Comparison of ENCODE assay signal across 10 cellular contexts in genomic region chr16:56938664-56939513, GRCh38. TPM values are rescaled to one million over a fixed set of nuclear protein-coding genes. Genes with fewer than 3 reads are reported as not detected.
DNase-seq lines count a peak whose midpoint lies in the region; ATAC-seq and TF ChIP-seq lines count a peak whose summit lies in the region.
"Had no signal": no experiment of that assay in that cellular context is flagged by ENCODE, and none has a peak within 500 bp of the region (broad histone marks: within the 10 kb centered on the region; RNA-seq: fewer than 3 reads in every experiment).

No MANE protein-coding gene starts in this region.

- 70 to 78% methylated on average over 8 of the region's 8 CpGs for WGBS in aorta, 2 donors

- peak; percentile 38 for ATAC-seq in upper lobe of right lung
- ATAC-seq in GM21526 (IDR thresholded peaks at IDR 0.05; ENCODE audit: low FRiP score, unreplicated experiment) = no peak
- ATAC-seq in aorta (ENCODE audit: low FRiP score) = no peak
- ATAC-seq in HG03139 (IDR thresholded peaks at IDR 0.05; ENCODE audit: unreplicated experiment) = no peak

- H3K4me1 ChIP-seq in upper lobe of right lung = peaks cover 75% of the 10 kb centered on the region
- H3K4me1 ChIP-seq in aorta (ENCODE audit: control insufficient read depth in 1 of 2, insufficient read depth in 2 of 2, low read length in 2 of 2) = no peaks in the 10 kb centered on the region

- TF ChIP-seq CTCF in upper lobe of right lung (IDR thresholded peaks at IDR 0.05) = no peak

- peaks cover 43 to 55% of the 10 kb centered on the region in 2 donors for H3K4me1 Mint-ChIP-seq in immature natural killer cell

- intact Hi-C loops in upper lobe of right lung (cut with DNase I) (no loop called here), aorta (cut with DNase I) (no loop called here)

- peaks cover 0 to 8% (median 3%) of the 10 kb centered on the region in 3 donors for H3K27me3 Mint-ChIP-seq in immature natural killer cell (ENCODE audit: low read depth in 3 of 3)

- H3K36me3 Mint-ChIP-seq in immature natural killer cell = peaks cover 4 to 70% (median 51%) of the 10 kb centered on the region in 3 donors

- peak overlapping the region; percentile 23 to 90 (median 67) for H3K27ac Mint-ChIP-seq in immature natural killer cell

- H3K4me3 Mint-ChIP-seq in immature natural killer cell = peak overlapping the region in 1 of 5 donors; percentile 63

- no peaks in the 10 kb centered on the region for H3K9me3 Mint-ChIP-seq in immature natural killer cell

- H3K36me3 ChIP-seq in upper lobe of right lung = peaks cover 99% of the 10 kb centered on the region
- peaks cover 6 to 22% of the 10 kb centered on the region in 2 donors for H3K36me3 ChIP-seq in aorta (ENCODE audit: control insufficient read depth in 1 of 2, insufficient read depth in 2 of 2, low read length in 1 of 2)

- H3K4me3 ChIP-seq in upper lobe of right lung (no peak overlapping the region), aorta (ENCODE audit: low read length in 2 of 2) (no peak overlapping the region)

- peak; percentile 66 for DNase-seq in stimulated activated CD4-positive, alpha-beta T cell treated with anti-CD3 and anti-CD28 coated beads, Interleukin-15, amount 100 ng/mL, for 24 hours
- no peak for DNase-seq in stimulated activated CD4-positive, alpha-beta T cell treated with anti-CD3 and anti-CD28 coated beads, Interleukin-4, amount 100 ng/mL, for 1 hour
- DNase-seq in T-helper 22 cell (ENCODE audit: low read depth) = peak; percentile 43
- peak in 1 of 3 donors; percentile 38 for DNase-seq in immature natural killer cell
- DNase-seq in upper lobe of right lung = no peak
- no peak for DNase-seq in aorta
- DNase-seq: DMS153, T1000 had no signal

- H3K27ac ChIP-seq in upper lobe of right lung (no peak overlapping the region), aorta (ENCODE audit: low read depth in 1 of 2, low read length in 2 of 2) (no peak overlapping the region)

- no peaks in the 10 kb centered on the region for H3K27me3 ChIP-seq in upper lobe of right lung
- H3K27me3 ChIP-seq in aorta (ENCODE audit: control insufficient read depth in 1 of 2, insufficient read depth in 2 of 2, low read length in 1 of 2) = no peaks in the 10 kb centered on the region

- H3K9me3 ChIP-seq in upper lobe of right lung (no peaks in the 10 kb centered on the region), aorta (ENCODE audit: control insufficient read depth, low read length) (no peaks in the 10 kb centered on the region)

RNA-seq across cellular contexts. Expression of gene HERPUD1, which starts 6.9 kb away (rescaled TPM):
- polyA plus RNA-seq in immature natural killer cell (100 to 1,000 TPM in 2 of 3 donors, 10 to 100 TPM in 1; 89.0 to 157 (median 120) TPM), aorta (10 to 100 TPM; 52.5 to 64.1 TPM)
- total RNA-seq in upper lobe of right lung (223 TPM), aorta (100 to 1,000 TPM; 152 to 173 TPM)

RNA-seq across cellular contexts. Expression of gene CETP, which starts 22.9 kb away (rescaled TPM):
- polyA plus RNA-seq in immature natural killer cell (under 1 TPM in 1 of 3 donors, not detected in 2; 0.22 TPM), aorta (not detected)
- total RNA-seq in upper lobe of right lung (1.9 TPM), aorta (1 to 10 TPM in 1 of 2 donors, under 1 TPM in 1; 0.49 to 1.3 TPM)

RNA-seq across cellular contexts. Expression of gene NLRC5, which starts 50.5 kb away (rescaled TPM):
- polyA plus RNA-seq in immature natural killer cell (100 to 1,000 TPM in 1 of 3 donors, 10 to 100 TPM in 2; 18.2 to 151 (median 32.8) TPM), aorta (10 to 100 TPM in 1 of 2 donors, 1 to 10 TPM in 1; 4.9 to 22.6 TPM)
- total RNA-seq in upper lobe of right lung (44.9 TPM), aorta (10 to 100 TPM; 49.3 to 82.9 TPM)

Comparison
In these comparisons a context has a peak if more than half of its experiments do, and no peak if none do; other contexts are left out.
1. DNase-seq: peak in stimulated activated CD4-positive, alpha-beta T cell treated with anti-CD3 and anti-CD28 coated beads, Interleukin-15, amount 100 ng/mL, for 24 hours (single experiment) and T-helper 22 cell (single experiment); none in stimulated activated CD4-positive, alpha-beta T cell treated with anti-CD3 and anti-CD28 coated beads, Interleukin-4, amount 100 ng/mL, for 1 hour (single experiment), upper lobe of right lung (single experiment) and aorta (0 of 2).